In the genomic region with DNA sequence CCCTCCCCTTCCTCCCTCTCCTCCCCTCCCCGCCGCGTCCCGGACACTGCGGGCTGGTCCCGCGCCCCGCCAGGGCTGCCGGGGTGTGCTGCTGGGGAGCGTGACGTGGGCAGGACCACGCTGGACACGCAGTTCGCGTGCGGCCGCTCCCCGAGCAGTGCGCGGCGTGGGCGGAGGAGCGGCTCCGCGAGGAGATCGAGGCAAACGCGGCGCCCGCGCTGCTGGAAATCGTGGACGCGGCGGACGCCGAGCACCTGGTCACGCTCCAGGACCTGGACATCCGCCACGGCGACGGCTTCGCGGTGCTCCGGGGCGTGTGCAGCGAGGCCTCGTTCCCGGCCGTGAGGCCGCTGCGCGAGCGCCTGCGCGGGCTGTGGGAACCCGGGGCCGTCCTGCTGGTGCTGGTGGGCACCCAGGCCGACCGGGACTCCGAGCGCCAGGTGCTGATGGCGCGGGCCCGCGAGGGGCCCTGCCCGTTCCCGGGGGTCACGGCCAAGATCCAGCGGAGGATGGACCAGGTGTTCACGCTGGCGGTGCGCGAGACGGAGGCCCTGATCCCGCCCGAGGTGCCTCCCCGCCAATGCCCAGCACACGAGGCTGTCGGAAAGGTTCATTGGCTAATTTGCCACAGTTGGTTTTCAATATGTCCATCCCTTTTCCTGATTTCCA, we compare ENCODE assay signal across 1 cellular context.
TF ChIP-seq lines count a peak whose summit lies in the region.

No MANE protein-coding gene starts in this region.

TF ChIP-seq in H1, 55 proteins besides CTCF, POLR2A, EP300 and RAD21 (continued from another document):
- TF ChIP-seq, protein P1, sequence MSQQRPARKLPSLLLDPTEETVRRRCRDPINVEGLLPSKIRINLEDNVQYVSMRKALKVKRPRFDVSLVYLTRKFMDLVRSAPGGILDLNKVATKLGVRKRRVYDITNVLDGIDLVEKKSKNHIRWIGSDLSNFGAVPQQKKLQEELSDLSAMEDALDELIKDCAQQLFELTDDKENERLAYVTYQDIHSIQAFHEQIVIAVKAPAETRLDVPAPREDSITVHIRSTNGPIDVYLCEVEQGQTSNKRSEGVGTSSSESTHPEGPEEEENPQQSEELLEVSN (IDR thresholded peaks at IDR 0.05), result peak; percentile 90
- TF ChIP-seq PHF8 (conservative IDR thresholded peaks at IDR 0.05; ENCODE audit: low read depth, low read length) (peak; percentile 52), RFX5 (IDR thresholded peaks at IDR 0.05; ENCODE audit: borderline replicate concordance, low read depth, low read length) (no peak), ASH2L (IDR thresholded peaks at IDR 0.05; ENCODE audit: low read length) (peak; percentile 86), NRF1 (IDR thresholded peaks at IDR 0.05; ENCODE audit: low read depth, low read length) (no peak), POU5F1 (IDR thresholded peaks at IDR 0.05; ENCODE audit: low read depth, low read length) (no peak), HDAC6 (IDR thresholded peaks at IDR 0.05; ENCODE audit: low read depth, low read length) (no peak), MAFK (IDR thresholded peaks at IDR 0.05; ENCODE audit: low read depth, low read length) (no peak), GTF2F1 (IDR thresholded peaks at IDR 0.05; ENCODE audit: borderline replicate concordance, low read depth, low read length) (no peak), SP1 (IDR thresholded peaks at IDR 0.05; ENCODE audit: low read depth, low read length) (no peak), GABPA (IDR thresholded peaks at IDR 0.05; ENCODE audit: borderline replicate concordance, insufficient read depth, low read length) (0 out of 2 replicates have a peak, but pooled peaks have one; percentile 35), RXRA (IDR thresholded peaks at IDR 0.05; ENCODE audit: insufficient read depth, low read depth, low read length) (no peak), NANOG (IDR thresholded peaks at IDR 0.05; ENCODE audit: insufficient read depth, low read depth, low read length, poor library complexity, severe bottlenecking) (no peak), SP2 (IDR thresholded peaks at IDR 0.05; ENCODE audit: low read length) (no peak), SRF (IDR thresholded peaks at IDR 0.05; ENCODE audit: low read depth, low read length) (no peak), CBX8 (IDR thresholded peaks at IDR 0.05; ENCODE audit: borderline replicate concordance, low read depth, low read length) (no peak), SUZ12 (IDR thresholded peaks at IDR 0.05; ENCODE audit: low read length) (peak; percentile 63), SAP30 (IDR thresholded peaks at IDR 0.05; ENCODE audit: insufficient read depth, insufficient replicate concordance, low read length) (no peak), CBX5 (IDR thresholded peaks at IDR 0.05; ENCODE audit: low read depth, low read length) (no peak), RNF2 (IDR thresholded peaks at IDR 0.05; ENCODE audit: borderline replicate concordance, low read depth, low read length, missing control alignments, poor library complexity, severe bottlenecking) (peak; percentile 60), BCL11A (IDR thresholded peaks at IDR 0.05; ENCODE audit: low read depth in 2 of 2, low read length in 2 of 2) (no peak), TAF1 (IDR thresholded peaks at IDR 0.05; ENCODE audit: low read depth, low read length) (no peak), EZH2 (IDR thresholded peaks at IDR 0.05; ENCODE audit: low read depth, low read length, severe bottlenecking) (peak; percentile 68), KDM5A (IDR thresholded peaks at IDR 0.05; ENCODE audit: low read length) (no peak), JUND (IDR thresholded peaks at IDR 0.05; ENCODE audit: low read length) (no peak), SIRT6 (IDR thresholded peaks at IDR 0.05; ENCODE audit: low read length) (no peak), KDM1A (IDR thresholded peaks at IDR 0.05; ENCODE audit: borderline replicate concordance, low read length) (no peak), SP4 (IDR thresholded peaks at IDR 0.05; ENCODE audit: low read length) (no peak), JUN (IDR thresholded peaks at IDR 0.05; ENCODE audit: low read depth, low read length) (no peak), YY1 (IDR thresholded peaks at IDR 0.05; ENCODE audit: low read depth, low read length) (no peak)
- TF ChIP-seq, protein P2, sequence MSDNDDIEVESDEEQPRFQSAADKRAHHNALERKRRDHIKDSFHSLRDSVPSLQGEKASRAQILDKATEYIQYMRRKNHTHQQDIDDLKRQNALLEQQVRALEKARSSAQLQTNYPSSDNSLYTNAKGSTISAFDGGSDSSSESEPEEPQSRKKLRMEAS (IDR thresholded peaks at IDR 0.05), result peak; percentile 59
- TF ChIP-seq, protein P3, sequence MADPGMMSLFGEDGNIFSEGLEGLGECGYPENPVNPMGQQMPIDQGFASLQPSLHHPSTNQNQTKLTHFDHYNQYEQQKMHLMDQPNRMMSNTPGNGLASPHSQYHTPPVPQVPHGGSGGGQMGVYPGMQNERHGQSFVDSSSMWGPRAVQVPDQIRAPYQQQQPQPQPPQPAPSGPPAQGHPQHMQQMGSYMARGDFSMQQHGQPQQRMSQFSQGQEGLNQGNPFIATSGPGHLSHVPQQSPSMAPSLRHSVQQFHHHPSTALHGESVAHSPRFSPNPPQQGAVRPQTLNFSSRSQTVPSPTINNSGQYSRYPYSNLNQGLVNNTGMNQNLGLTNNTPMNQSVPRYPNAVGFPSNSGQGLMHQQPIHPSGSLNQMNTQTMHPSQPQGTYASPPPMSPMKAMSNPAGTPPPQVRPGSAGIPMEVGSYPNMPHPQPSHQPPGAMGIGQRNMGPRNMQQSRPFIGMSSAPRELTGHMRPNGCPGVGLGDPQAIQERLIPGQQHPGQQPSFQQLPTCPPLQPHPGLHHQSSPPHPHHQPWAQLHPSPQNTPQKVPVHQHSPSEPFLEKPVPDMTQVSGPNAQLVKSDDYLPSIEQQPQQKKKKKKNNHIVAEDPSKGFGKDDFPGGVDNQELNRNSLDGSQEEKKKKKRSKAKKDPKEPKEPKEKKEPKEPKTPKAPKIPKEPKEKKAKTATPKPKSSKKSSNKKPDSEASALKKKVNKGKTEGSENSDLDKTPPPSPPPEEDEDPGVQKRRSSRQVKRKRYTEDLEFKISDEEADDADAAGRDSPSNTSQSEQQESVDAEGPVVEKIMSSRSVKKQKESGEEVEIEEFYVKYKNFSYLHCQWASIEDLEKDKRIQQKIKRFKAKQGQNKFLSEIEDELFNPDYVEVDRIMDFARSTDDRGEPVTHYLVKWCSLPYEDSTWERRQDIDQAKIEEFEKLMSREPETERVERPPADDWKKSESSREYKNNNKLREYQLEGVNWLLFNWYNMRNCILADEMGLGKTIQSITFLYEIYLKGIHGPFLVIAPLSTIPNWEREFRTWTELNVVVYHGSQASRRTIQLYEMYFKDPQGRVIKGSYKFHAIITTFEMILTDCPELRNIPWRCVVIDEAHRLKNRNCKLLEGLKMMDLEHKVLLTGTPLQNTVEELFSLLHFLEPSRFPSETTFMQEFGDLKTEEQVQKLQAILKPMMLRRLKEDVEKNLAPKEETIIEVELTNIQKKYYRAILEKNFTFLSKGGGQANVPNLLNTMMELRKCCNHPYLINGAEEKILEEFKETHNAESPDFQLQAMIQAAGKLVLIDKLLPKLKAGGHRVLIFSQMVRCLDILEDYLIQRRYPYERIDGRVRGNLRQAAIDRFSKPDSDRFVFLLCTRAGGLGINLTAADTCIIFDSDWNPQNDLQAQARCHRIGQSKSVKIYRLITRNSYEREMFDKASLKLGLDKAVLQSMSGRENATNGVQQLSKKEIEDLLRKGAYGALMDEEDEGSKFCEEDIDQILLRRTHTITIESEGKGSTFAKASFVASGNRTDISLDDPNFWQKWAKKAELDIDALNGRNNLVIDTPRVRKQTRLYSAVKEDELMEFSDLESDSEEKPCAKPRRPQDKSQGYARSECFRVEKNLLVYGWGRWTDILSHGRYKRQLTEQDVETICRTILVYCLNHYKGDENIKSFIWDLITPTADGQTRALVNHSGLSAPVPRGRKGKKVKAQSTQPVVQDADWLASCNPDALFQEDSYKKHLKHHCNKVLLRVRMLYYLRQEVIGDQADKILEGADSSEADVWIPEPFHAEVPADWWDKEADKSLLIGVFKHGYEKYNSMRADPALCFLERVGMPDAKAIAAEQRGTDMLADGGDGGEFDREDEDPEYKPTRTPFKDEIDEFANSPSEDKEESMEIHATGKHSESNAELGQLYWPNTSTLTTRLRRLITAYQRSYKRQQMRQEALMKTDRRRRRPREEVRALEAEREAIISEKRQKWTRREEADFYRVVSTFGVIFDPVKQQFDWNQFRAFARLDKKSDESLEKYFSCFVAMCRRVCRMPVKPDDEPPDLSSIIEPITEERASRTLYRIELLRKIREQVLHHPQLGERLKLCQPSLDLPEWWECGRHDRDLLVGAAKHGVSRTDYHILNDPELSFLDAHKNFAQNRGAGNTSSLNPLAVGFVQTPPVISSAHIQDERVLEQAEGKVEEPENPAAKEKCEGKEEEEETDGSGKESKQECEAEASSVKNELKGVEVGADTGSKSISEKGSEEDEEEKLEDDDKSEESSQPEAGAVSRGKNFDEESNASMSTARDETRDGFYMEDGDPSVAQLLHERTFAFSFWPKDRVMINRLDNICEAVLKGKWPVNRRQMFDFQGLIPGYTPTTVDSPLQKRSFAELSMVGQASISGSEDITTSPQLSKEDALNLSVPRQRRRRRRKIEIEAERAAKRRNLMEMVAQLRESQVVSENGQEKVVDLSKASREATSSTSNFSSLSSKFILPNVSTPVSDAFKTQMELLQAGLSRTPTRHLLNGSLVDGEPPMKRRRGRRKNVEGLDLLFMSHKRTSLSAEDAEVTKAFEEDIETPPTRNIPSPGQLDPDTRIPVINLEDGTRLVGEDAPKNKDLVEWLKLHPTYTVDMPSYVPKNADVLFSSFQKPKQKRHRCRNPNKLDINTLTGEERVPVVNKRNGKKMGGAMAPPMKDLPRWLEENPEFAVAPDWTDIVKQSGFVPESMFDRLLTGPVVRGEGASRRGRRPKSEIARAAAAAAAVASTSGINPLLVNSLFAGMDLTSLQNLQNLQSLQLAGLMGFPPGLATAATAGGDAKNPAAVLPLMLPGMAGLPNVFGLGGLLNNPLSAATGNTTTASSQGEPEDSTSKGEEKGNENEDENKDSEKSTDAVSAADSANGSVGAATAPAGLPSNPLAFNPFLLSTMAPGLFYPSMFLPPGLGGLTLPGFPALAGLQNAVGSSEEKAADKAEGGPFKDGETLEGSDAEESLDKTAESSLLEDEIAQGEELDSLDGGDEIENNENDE (IDR thresholded peaks at IDR 0.05; ENCODE audit: insufficient replicate concordance, low read length), result no peak
- TF ChIP-seq, protein P4, sequence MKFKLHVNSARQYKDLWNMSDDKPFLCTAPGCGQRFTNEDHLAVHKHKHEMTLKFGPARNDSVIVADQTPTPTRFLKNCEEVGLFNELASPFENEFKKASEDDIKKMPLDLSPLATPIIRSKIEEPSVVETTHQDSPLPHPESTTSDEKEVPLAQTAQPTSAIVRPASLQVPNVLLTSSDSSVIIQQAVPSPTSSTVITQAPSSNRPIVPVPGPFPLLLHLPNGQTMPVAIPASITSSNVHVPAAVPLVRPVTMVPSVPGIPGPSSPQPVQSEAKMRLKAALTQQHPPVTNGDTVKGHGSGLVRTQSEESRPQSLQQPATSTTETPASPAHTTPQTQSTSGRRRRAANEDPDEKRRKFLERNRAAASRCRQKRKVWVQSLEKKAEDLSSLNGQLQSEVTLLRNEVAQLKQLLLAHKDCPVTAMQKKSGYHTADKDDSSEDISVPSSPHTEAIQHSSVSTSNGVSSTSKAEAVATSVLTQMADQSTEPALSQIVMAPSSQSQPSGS (IDR thresholded peaks at IDR 0.05; ENCODE audit: low read length), result no peak
- TF ChIP-seq, protein P5, sequence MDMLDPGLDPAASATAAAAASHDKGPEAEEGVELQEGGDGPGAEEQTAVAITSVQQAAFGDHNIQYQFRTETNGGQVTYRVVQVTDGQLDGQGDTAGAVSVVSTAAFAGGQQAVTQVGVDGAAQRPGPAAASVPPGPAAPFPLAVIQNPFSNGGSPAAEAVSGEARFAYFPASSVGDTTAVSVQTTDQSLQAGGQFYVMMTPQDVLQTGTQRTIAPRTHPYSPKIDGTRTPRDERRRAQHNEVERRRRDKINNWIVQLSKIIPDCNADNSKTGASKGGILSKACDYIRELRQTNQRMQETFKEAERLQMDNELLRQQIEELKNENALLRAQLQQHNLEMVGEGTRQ (IDR thresholded peaks at IDR 0.05; ENCODE audit: low read length), result no peak
- TF ChIP-seq, protein P6, sequence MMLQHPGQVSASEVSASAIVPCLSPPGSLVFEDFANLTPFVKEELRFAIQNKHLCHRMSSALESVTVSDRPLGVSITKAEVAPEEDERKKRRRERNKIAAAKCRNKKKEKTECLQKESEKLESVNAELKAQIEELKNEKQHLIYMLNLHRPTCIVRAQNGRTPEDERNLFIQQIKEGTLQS (IDR thresholded peaks at IDR 0.05; ENCODE audit: insufficient read depth, low read depth, low read length), result no peak
TF ChIP-seq in H1: peak in this region for 10.
